22 cellular contexts compared by ENCODE assay signal in the genomic region with DNA sequence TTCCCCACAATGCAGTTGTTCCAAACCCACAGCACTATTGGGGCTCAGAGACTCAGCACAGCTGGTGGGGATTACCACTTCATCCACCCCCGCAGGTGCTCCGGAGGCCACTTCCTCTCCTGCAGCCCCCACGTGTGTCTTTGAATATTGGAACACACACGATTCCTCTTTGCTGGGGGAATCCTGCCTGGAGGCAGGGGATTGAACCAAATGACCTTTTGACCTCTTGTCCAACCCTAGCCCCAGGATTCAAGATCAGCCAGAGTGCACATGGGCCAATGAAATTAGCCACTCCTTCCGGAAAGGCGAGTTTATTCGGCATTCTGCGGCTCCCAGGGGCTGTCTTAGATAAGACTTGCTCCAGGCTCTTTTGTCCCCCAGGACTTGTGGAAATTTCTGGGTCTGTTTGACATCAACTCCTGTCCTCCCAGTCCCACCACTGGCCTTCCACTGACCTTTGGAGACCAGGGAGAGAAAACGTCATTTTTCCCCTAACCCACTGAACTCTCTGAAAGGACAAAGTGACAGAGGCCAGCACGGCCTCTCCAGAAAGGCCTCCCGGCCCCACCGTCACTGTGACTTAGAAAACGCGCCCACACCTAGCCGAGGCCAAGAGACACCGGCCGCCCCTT.
DNase-seq lines count a peak whose midpoint lies in the region; ATAC-seq, FAIRE-seq and TF ChIP-seq lines count a peak whose summit lies in the region.
"Had no signal": no experiment of that assay in that cellular context is flagged by ENCODE, and none has a peak within 500 bp of the region (broad histone marks: within the 10 kb centered on the region; RNA-seq: fewer than 3 reads in every experiment).

No MANE protein-coding gene starts in this region.

- SMC1A ChIA-PET in GM12878 (lab: Charles Lee; ENCODE audit: uncharacterized antibody, unreplicated experiment), result interaction anchor here (0.6 kb wide), 1 partner anchor 285 kb away, joined by 3 read pairs; no protein-coding TSS in a partner anchor

- no peak for TF ChIP-seq EP300 in GM12878 (IDR thresholded peaks at IDR 0.05; ENCODE audit: borderline replicate concordance in 1 of 2, control insufficient read depth in 1 of 2, low read depth in 2 of 2, low read length in 2 of 2)

- CTCF ChIA-PET in GM12878 (lab: Yijun Ruan, JAX), result no interaction called here

- H3K9me3 ChIP-seq in GM12878 (replicated peaks; ENCODE audit: control insufficient read depth, insufficient read depth, low read length) (no peaks in the 10 kb centered on the region; the same call in 2 of the 3 replicates), mucosa of descending colon (no peaks in the 10 kb centered on the region)
- H3K9me3 ChIP-seq: sigmoid colon, tibial artery had no signal

- H2AFZ ChIP-seq in GM12878 (ENCODE audit: control insufficient read depth, low read depth, low read length), result no peak overlapping the region
- H2AFZ ChIP-seq: neural progenitor cell had no signal

- no peaks in the 10 kb centered on the region for H3K79me2 ChIP-seq in GM12878 (ENCODE audit: control insufficient read depth, insufficient read depth, low read length)

- peaks cover 3 to 6% of the 10 kb centered on the region in 2 experiments; a peak in 2 of 4 replicates for H3K27me3 ChIP-seq in GM12878 (replicated peaks in 1 of 2; ENCODE audit: control insufficient read depth in 2 of 2, insufficient read depth in 2 of 2, low read length in 1 of 2)
- H3K27me3 ChIP-seq: neural progenitor cell, tibial artery had no signal

- RAD21 ChIA-PET in GM12878 (lab: Charles Lee; ENCODE audit: unreplicated experiment), result no interaction called here

- POLR2A ChIA-PET in GM12878 (lab: Charles Lee), result no interaction called here

- H3K4me2 ChIP-seq in GM12878 (ENCODE audit: control insufficient read depth, insufficient read depth), result no peak overlapping the region
- H3K4me2 ChIP-seq: neural progenitor cell had no signal

- TF ChIP-seq POLR2A in GM12878 (IDR thresholded peaks at IDR 0.05; ENCODE audit: low read depth, low read length), result no peak

- TF ChIP-seq CTCF in GM12878 (IDR thresholded peaks at IDR 0.05 in 2 of 3, conservative IDR thresholded peaks at IDR 0.05 in 1 of 3; ENCODE audit: control insufficient read depth in 2 of 3, extremely low read depth in 1 of 3, insufficient read depth in 1 of 3, low read depth in 3 of 3, low read length in 3 of 3), result no peak
- no peak for TF ChIP-seq CTCF in mucosa of descending colon (IDR thresholded peaks at IDR 0.05)

- DNase-seq in Right ventricle myocardium inferior (ENCODE audit: missing footprints), result no peak
- no peak for DNase-seq in Right ventricle myocardium superior
- DNase-seq in GM12878 (ENCODE audit: low read depth, low spot score), result no peak
- no peak for DNase-seq in left lobe of liver (ENCODE audit: low spot score)
- no peak for DNase-seq in urothelium cell line (ENCODE audit: low spot score)
- no peak for DNase-seq in mucosa of descending colon
- DNase-seq in pons (ENCODE audit: low spot score), result no peak
- no peak for DNase-seq in activated naive CD4-positive, alpha-beta T cell treated with Interleukin-2 at 50 U/mL for 16 hours
- DNase-seq: ACHN; activated CD4-positive, CD25-positive, alpha-beta regulatory T cell treated with anti-CD3 and anti-CD28 coated beads, Interleukin-2, amount 50 U/mL, for 72 hours; activated naive CD4-positive, alpha-beta T cell treated with anti-CD3 and anti-CD28 coated beads, Interleukin-2, amount 50 U/mL, for 16 hours; CD4-positive, alpha-beta memory T cell; effector memory CD4-positive, alpha-beta T cell; foreskin melanocyte; NCI-H774; sigmoid colon; stimulated activated CD4-positive, alpha-beta T cell treated with anti-CD3 and anti-CD28 coated beads, Interleukin-4, amount 100 ng/mL, for 24 hours; T-cell had no signal

- H4K20me1 ChIP-seq in GM12878 (ENCODE audit: control insufficient read depth, insufficient read depth), result no peaks in the 10 kb centered on the region

- H3K4me3 ChIP-seq in GM12878 (no peak overlapping the region), mucosa of descending colon (no peak overlapping the region)
- H3K4me3 ChIP-seq: lung, neural progenitor cell, sigmoid colon had no signal

- FAIRE-seq in GM12878 (lab: Jason Lieb, UNC), result no peak
- peak; percentile 78 for FAIRE-seq in urothelium cell line (lab: Jason Lieb, UNC)
- FAIRE-seq: RCC 7860 had no signal

- H3K4me1 ChIP-seq in GM12878 (ENCODE audit: control insufficient read depth, insufficient read depth, low read length) (no peaks in the 10 kb centered on the region), mucosa of descending colon (ENCODE audit: low read depth) (no peaks in the 10 kb centered on the region)

- no peak overlapping the region for H3K27ac ChIP-seq in GM12878 (ENCODE audit: control insufficient read depth, insufficient read depth)
- H3K27ac ChIP-seq: neural progenitor cell, sigmoid colon had no signal

- peak; percentile 11 for ATAC-seq in Right ventricle myocardium inferior
- no peak for ATAC-seq in Right ventricle myocardium superior (ENCODE audit: poor library complexity)
- ATAC-seq in GM12878, result no peak
- peak; percentile 19 for ATAC-seq in left lobe of liver
- ATAC-seq in mucosa of descending colon, result no peak
- ATAC-seq: T-cell had no signal

- 33% methylated on average over 17 of the region's 17 CpGs for WGBS in GM12878 (ENCODE audit: insufficient coverage, insufficient replicate concordance, low lambda C conversion rate, missing lambda C conversion rate)

- in situ Hi-C loops in GM12878 (cut with MboI), result no loop called here

- no TSS peak for BruUV-seq in GM12878 (replicated peaks; lab: Mats Ljungman, UMichigan)

- no peak for TF ChIP-seq RAD21 in GM12878 (IDR thresholded peaks at IDR 0.05; ENCODE audit: insufficient read depth, low read depth, low read length)

- no peaks in the 10 kb centered on the region for H3K36me3 ChIP-seq in GM12878 (ENCODE audit: control insufficient read depth in 2 of 2, insufficient read depth in 2 of 2, low read length in 1 of 2)
- H3K36me3 ChIP-seq in mucosa of descending colon (ENCODE audit: low read depth), result no peaks in the 10 kb centered on the region
- H3K36me3 ChIP-seq: neural progenitor cell, sigmoid colon, tibial artery had no signal

- intact Hi-C loops in Right ventricle myocardium inferior (cut with DNase I) (no loop called here), Right ventricle myocardium superior (cut with DNase I) (no loop called here), GM12878 (cut with micrococcal nuclease; ENCODE audit: unreplicated experiment) (no loop called here), mucosa of descending colon (cut with DNase I, micrococcal nuclease) (no loop called here)

- H3K9ac ChIP-seq in GM12878 (ENCODE audit: control insufficient read depth, insufficient read depth, low read length), result no peak overlapping the region
- H3K9ac ChIP-seq: neural progenitor cell had no signal

TF ChIP-seq in GM12878, 131 proteins besides CTCF, POLR2A, EP300 and RAD21 (continues in another document):
- TF ChIP-seq, protein P1, sequence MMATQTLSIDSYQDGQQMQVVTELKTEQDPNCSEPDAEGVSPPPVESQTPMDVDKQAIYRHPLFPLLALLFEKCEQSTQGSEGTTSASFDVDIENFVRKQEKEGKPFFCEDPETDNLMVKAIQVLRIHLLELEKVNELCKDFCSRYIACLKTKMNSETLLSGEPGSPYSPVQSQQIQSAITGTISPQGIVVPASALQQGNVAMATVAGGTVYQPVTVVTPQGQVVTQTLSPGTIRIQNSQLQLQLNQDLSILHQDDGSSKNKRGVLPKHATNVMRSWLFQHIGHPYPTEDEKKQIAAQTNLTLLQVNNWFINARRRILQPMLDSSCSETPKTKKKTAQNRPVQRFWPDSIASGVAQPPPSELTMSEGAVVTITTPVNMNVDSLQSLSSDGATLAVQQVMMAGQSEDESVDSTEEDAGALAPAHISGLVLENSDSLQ (IDR thresholded peaks at IDR 0.05), result no peak
- TF ChIP-seq, protein P2, sequence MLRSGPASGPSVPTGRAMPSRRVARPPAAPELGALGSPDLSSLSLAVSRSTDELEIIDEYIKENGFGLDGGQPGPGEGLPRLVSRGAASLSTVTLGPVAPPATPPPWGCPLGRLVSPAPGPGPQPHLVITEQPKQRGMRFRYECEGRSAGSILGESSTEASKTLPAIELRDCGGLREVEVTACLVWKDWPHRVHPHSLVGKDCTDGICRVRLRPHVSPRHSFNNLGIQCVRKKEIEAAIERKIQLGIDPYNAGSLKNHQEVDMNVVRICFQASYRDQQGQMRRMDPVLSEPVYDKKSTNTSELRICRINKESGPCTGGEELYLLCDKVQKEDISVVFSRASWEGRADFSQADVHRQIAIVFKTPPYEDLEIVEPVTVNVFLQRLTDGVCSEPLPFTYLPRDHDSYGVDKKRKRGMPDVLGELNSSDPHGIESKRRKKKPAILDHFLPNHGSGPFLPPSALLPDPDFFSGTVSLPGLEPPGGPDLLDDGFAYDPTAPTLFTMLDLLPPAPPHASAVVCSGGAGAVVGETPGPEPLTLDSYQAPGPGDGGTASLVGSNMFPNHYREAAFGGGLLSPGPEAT (IDR thresholded peaks at IDR 0.05; ENCODE audit: low read depth), result no peak
- TF ChIP-seq, protein P3, sequence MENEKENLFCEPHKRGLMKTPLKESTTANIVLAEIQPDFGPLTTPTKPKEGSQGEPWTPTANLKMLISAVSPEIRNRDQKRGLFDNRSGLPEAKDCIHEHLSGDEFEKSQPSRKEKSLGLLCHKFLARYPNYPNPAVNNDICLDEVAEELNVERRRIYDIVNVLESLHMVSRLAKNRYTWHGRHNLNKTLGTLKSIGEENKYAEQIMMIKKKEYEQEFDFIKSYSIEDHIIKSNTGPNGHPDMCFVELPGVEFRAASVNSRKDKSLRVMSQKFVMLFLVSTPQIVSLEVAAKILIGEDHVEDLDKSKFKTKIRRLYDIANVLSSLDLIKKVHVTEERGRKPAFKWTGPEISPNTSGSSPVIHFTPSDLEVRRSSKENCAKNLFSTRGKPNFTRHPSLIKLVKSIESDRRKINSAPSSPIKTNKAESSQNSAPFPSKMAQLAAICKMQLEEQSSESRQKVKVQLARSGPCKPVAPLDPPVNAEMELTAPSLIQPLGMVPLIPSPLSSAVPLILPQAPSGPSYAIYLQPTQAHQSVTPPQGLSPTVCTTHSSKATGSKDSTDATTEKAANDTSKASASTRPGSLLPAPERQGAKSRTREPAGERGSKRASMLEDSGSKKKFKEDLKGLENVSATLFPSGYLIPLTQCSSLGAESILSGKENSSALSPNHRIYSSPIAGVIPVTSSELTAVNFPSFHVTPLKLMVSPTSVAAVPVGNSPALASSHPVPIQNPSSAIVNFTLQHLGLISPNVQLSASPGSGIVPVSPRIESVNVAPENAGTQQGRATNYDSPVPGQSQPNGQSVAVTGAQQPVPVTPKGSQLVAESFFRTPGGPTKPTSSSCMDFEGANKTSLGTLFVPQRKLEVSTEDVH (IDR thresholded peaks at IDR 0.05; ENCODE audit: low read depth, partially characterized antibody), result no peak
- TF ChIP-seq NR2F1 (conservative IDR thresholded peaks at IDR 0.05), result peak; percentile 90
- peak in 1 of 2 experiments; percentile 78; a peak in 2 of 3 replicates for TF ChIP-seq EGR1 (IDR thresholded peaks at IDR 0.05; ENCODE audit: borderline replicate concordance in 1 of 2, low read depth in 2 of 2, low read length in 2 of 2)
- peak; percentile 76 for TF ChIP-seq SPI1 (IDR thresholded peaks at IDR 0.05; ENCODE audit: borderline replicate concordance, insufficient read depth, low read depth, low read length)
- TF ChIP-seq SRF (IDR thresholded peaks at IDR 0.05; ENCODE audit: low read depth in 2 of 2, low read length in 2 of 2), result no peak
- no peak for TF ChIP-seq MYB (IDR thresholded peaks at IDR 0.05; ENCODE audit: borderline replicate concordance, low read depth, low read length)

Comparison
In these comparisons a context has a peak if more than half of its experiments do, and no peak if none do; other contexts are left out.
1. ATAC-seq: peak in Right ventricle myocardium inferior (single experiment) and left lobe of liver (single experiment); none in Right ventricle myocardium superior (single experiment), GM12878 (single experiment) and mucosa of descending colon (single experiment).